22 cellular contexts compared by ENCODE assay signal in genomic region chr10:49833162-49833561, GRCh38.
DNase-seq lines count a peak whose midpoint lies in the region; ATAC-seq, FAIRE-seq and TF ChIP-seq lines count a peak whose summit lies in the region.
"Had no signal": no experiment of that assay in that cellular context is flagged by ENCODE, and none has a peak within 500 bp of the region (broad histone marks: within the 10 kb centered on the region; RNA-seq: fewer than 3 reads in every experiment).

No MANE protein-coding gene starts in this region.

- no TSS peak for BruUV-seq in HepG2 (replicated peaks; lab: Mats Ljungman, UMichigan)

- CTCF ChIA-PET in HepG2 (lab: Yijun Ruan, JAX; ENCODE audit: low intra/inter-chr PET ratio, low total read pairs): no interaction called here

- no peak for TF ChIP-seq POLR2A in HepG2 (IDR thresholded peaks at IDR 0.05; ENCODE audit: insufficient read depth in 1 of 2, low read depth in 2 of 2, low read length in 2 of 2)
- no peak for TF ChIP-seq POLR2A in right lobe of liver (IDR thresholded peaks at IDR 0.05)

- intact Hi-C loops in HepG2 (cut with micrococcal nuclease; ENCODE audit: unreplicated experiment) (loop anchor here (2.0 kb wide), 1 partner anchor 24 kb away; no protein-coding TSS in a partner anchor), right lobe of liver (cut with DNase I) (no loop called here)

- no peaks in the 10 kb centered on the region for H3K27me3 ChIP-seq in HepG2 (ENCODE audit: control insufficient read depth in 1 of 2, insufficient read depth in 2 of 2, low read length in 2 of 2)
- H3K27me3 ChIP-seq in right lobe of liver: no peaks in the 10 kb centered on the region
- no peaks in the 10 kb centered on the region for H3K27me3 ChIP-seq in iPS-18a (ENCODE audit: control insufficient read depth, insufficient read depth, low read length)
- no peaks in the 10 kb centered on the region for H3K27me3 ChIP-seq in small intestine (ENCODE audit: control insufficient read depth in 2 of 2, insufficient read depth in 2 of 2, low read length in 2 of 2)

- H3K4me3 ChIP-seq in HepG2 (replicated peaks in 1 of 3; ENCODE audit: insufficient read depth in 1 of 3, low read depth in 2 of 3, low read length in 3 of 3): no peak overlapping the region
- H3K4me3 ChIP-seq in right lobe of liver: no peak overlapping the region
- H3K4me3 ChIP-seq in SK-N-MC: peak overlapping the region; percentile 17; the same call in 1 of the 2 replicates
- no peak overlapping the region for H3K4me3 ChIP-seq in iPS-18a (ENCODE audit: low read length)
- H3K4me3 ChIP-seq in small intestine (ENCODE audit: low read depth in 1 of 2, low read length in 2 of 2): no peak overlapping the region
- H3K4me3 ChIP-seq: GM23248 had no signal

- in situ Hi-C loops in HepG2 (cut with HindIII; ENCODE audit: extremely low pct_ligation_motif_present, low pct_unique_long_range_greater_than_20kb): no loop called here

- H3K4me2 ChIP-seq in HepG2 (ENCODE audit: low read depth, low read length): no peak overlapping the region

- TF ChIP-seq CTCF in HepG2 (CRISPR knock-in tag; IDR thresholded peaks at IDR 0.05) (no peak), right lobe of liver (IDR thresholded peaks at IDR 0.05) (no peak)

- TF ChIP-seq EP300 in HepG2 (IDR thresholded peaks at IDR 0.05; ENCODE audit: low read depth in 2 of 2, low read length in 2 of 2) (no peak), HepG2 (CRISPR knock-in tag; IDR thresholded peaks at IDR 0.05; ENCODE audit: borderline replicate concordance) (no peak)

- H3K9me3 ChIP-seq in HepG2 (ENCODE audit: low read length) (no peaks in the 10 kb centered on the region), right lobe of liver (no peaks in the 10 kb centered on the region), SK-N-MC (ENCODE audit: low read depth, low read length) (no peaks in the 10 kb centered on the region), iPS-18a (ENCODE audit: control insufficient read depth, low read depth, low read length) (no peaks in the 10 kb centered on the region), small intestine (ENCODE audit: control insufficient read depth, low read depth) (no peaks in the 10 kb centered on the region)

- no peak for FAIRE-seq in HepG2 (lab: Jason Lieb, UNC)
- peak; percentile 23 for FAIRE-seq in small intestine (lab: Jason Lieb, UNC)
- FAIRE-seq: A204.1, GM12891, GM18507 had no signal

- no peak for DNase-seq in HepG2 (ENCODE audit: low spot score)
- no peak for DNase-seq in right lobe of liver
- no peak for DNase-seq in SK-N-MC (ENCODE audit: low read depth, low spot score)
- DNase-seq in small intestine: peak; percentile 38
- DNase-seq in NCI-H1092 treated with DMSO at 0.1 percent for 48 hours (lab: John Stamatoyannopoulos, UW): no peak
- DNase-seq in GM19238 (ENCODE audit: insufficient read length, low spot score): no peak
- DNase-seq: C1 segment of cervical spinal cord; Calu3; CD4-positive, alpha-beta memory T cell; COR-L47; DMS53; DMS79 treated with DMSO at 0.1 percent for 48 hours; GF-D8; GM23248; H9 had no signal

- H2AFZ ChIP-seq in HepG2 (ENCODE audit: low read length): no peak overlapping the region
- H2AFZ ChIP-seq: GM23248 had no signal

- no peak overlapping the region for H3K27ac ChIP-seq in HepG2 (ENCODE audit: extremely low read length, insufficient read depth, low read length)
- no peak overlapping the region for H3K27ac ChIP-seq in right lobe of liver
- peak overlapping the region; percentile 94 for H3K27ac ChIP-seq in SK-N-MC
- peak overlapping the region; percentile 24 for H3K27ac ChIP-seq in iPS-18a (ENCODE audit: low read length)
- no peak overlapping the region for H3K27ac ChIP-seq in small intestine (ENCODE audit: low read depth in 1 of 2, low read length in 1 of 2)
- H3K27ac ChIP-seq: 22Rv1, GM23248 had no signal

- H3K36me3 ChIP-seq in HepG2 (replicated peaks in 1 of 2; ENCODE audit: control insufficient read depth in 1 of 2, insufficient read depth in 2 of 2, low read length in 2 of 2) (peaks cover 6 to 24% of the 10 kb centered on the region in 2 experiments), right lobe of liver (peaks cover 0 to 5% (median 2%) of the 10 kb centered on the region in 4 donors), SK-N-MC (ENCODE audit: insufficient read depth, low read length) (no peaks in the 10 kb centered on the region), iPS-18a (ENCODE audit: control insufficient read depth, low read depth, low read length) (peaks cover 6% of the 10 kb centered on the region), small intestine (ENCODE audit: control insufficient read depth in 2 of 2, insufficient read depth in 2 of 2, low read length in 2 of 2) (peaks cover 0 to 3% of the 10 kb centered on the region in 2 donors)

- ATAC-seq in HepG2 (no peak), right lobe of liver (no peak), HG02798 (IDR thresholded peaks at IDR 0.05; ENCODE audit: poor library complexity, unreplicated experiment) (no peak)
- ATAC-seq: HCT116 had no signal

- no peaks in the 10 kb centered on the region for H4K20me1 ChIP-seq in HepG2 (ENCODE audit: insufficient read depth, low read length)

- H3K9ac ChIP-seq in HepG2 (ENCODE audit: insufficient read depth, low read depth, low read length) (no peak overlapping the region), SK-N-MC (ENCODE audit: insufficient read length) (no peak overlapping the region), iPS-18a (ENCODE audit: low read length) (no peak overlapping the region)
- H3K9ac ChIP-seq: GM23248 had no signal

- peaks cover 20% of the 10 kb centered on the region for H3K4me1 ChIP-seq in HepG2 (ENCODE audit: insufficient read depth, low read length)
- peaks cover 0 to 6% (median 2%) of the 10 kb centered on the region in 4 donors for H3K4me1 ChIP-seq in right lobe of liver
- peaks cover 54% of the 10 kb centered on the region for H3K4me1 ChIP-seq in iPS-18a (ENCODE audit: control insufficient read depth, low read depth, low read length)
- H3K4me1 ChIP-seq in small intestine (ENCODE audit: control insufficient read depth in 2 of 2, insufficient read depth in 1 of 2, low read depth in 1 of 2, low read length in 1 of 2): peaks cover 0 to 2% of the 10 kb centered on the region in 2 donors

- POLR2A ChIA-PET in HepG2 (lab: Yijun Ruan, JAX): no interaction called here

- no peaks in the 10 kb centered on the region for H3K79me2 ChIP-seq in HepG2 (ENCODE audit: insufficient read depth, low read length)

- TF ChIP-seq RAD21 in HepG2 (CRISPR knock-in tag; IDR thresholded peaks at IDR 0.05): no peak

TF ChIP-seq in HepG2, 621 proteins besides CTCF, POLR2A, EP300 and RAD21:
- TF ChIP-seq MAFF (IDR thresholded peaks at IDR 0.05; ENCODE audit: low read depth, low read length) (peak; percentile 39; the same call in 1 of the 2 replicates), MEIS2 (CRISPR knock-in tag; IDR thresholded peaks at IDR 0.05) (no peak), MAFK (conservative IDR thresholded peaks at IDR 0.05 in 1 of 2, IDR thresholded peaks at IDR 0.05 in 1 of 2; ENCODE audit: low read length in 2 of 2) (peak; percentile 38 to 58; a peak in 3 of 4 replicates)
TF ChIP-seq in HepG2: peak in this region for 2.

Comparison
In these comparisons a context has a peak if more than half of its experiments do, and no peak if none do; other contexts are left out.
1. H3K27ac ChIP-seq: peak in SK-N-MC (single experiment) and iPS-18a (single experiment); none in HepG2 (single experiment), right lobe of liver (0 of 3) and small intestine (0 of 2).